In genomic region chr6:39342692-39343460, GRCh38 we compare ENCODE assay signal across 11 cellular contexts.
DNase-seq lines count a peak whose midpoint lies in the region; ATAC-seq lines count a peak whose summit lies in the region.
"Had no signal": no experiment of that assay in that cellular context is flagged by ENCODE, and none has a peak within 500 bp of the region (broad histone marks: within the 10 kb centered on the region; RNA-seq: fewer than 3 reads in every experiment).

No MANE protein-coding gene starts in this region.

- no peaks in the 10 kb centered on the region for H3K27me3 ChIP-seq in mucosa of stomach (ENCODE audit: control insufficient read depth, insufficient read depth, low read length)
- H3K27me3 ChIP-seq: tibial artery had no signal

- DNase-seq in DMS79 (lab: John Stamatoyannopoulos, UW) (peak; percentile 50), NCI-H2029 treated with DMSO at 0.1 percent for 48 hours (lab: John Stamatoyannopoulos, UW) (peak; percentile 78), islet precursor cell (no peak), NCI-H526 (lab: John Stamatoyannopoulos, UW) (no peak), NOMO-1 treated with dmso at 0.1 percent for 144 hours (lab: John Stamatoyannopoulos, UW; ENCODE audit: unreplicated experiment) (no peak)
- DNase-seq: dermis blood vessel endothelial cell, GOT3, tibial artery had no signal

- ATAC-seq in GM19023 (IDR thresholded peaks at IDR 0.05; ENCODE audit: unreplicated experiment) (peak; percentile 51), GM18867 (IDR thresholded peaks at IDR 0.05; ENCODE audit: unreplicated experiment) (no peak)

- H3K4me3 ChIP-seq in mucosa of stomach (ENCODE audit: low read length), result no peak overlapping the region
- H3K4me3 ChIP-seq: tibial artery had no signal

- peak overlapping the region; percentile 3 for H3K9ac ChIP-seq in mucosa of stomach (ENCODE audit: low read length)

- no peaks in the 10 kb centered on the region for H3K9me3 ChIP-seq in mucosa of stomach (ENCODE audit: control insufficient read depth, low read length)
- H3K9me3 ChIP-seq: tibial artery had no signal

- H3K4me1 ChIP-seq in mucosa of stomach (ENCODE audit: control insufficient read depth, insufficient read depth, low read length), result peaks cover 11% of the 10 kb centered on the region

- H3K36me3 ChIP-seq in mucosa of stomach (ENCODE audit: control insufficient read depth, insufficient read depth, low read length), result no peaks in the 10 kb centered on the region
- H3K36me3 ChIP-seq: tibial artery had no signal

Comparison
In these comparisons a context has a peak if more than half of its experiments do, and no peak if none do; other contexts are left out.
1. DNase-seq: peak in DMS79 (single experiment) and NCI-H2029 treated with DMSO at 0.1 percent for 48 hours (single experiment); none in islet precursor cell (single experiment), NCI-H526 (0 of 2) and NOMO-1 treated with dmso at 0.1 percent for 144 hours (single experiment).